In genomic region chrX:153884136-153885076, GRCh38 we compare ENCODE assay signal across 9 cellular contexts. TPM values are rescaled to one million over a fixed set of nuclear protein-coding genes. Genes with fewer than 3 reads are reported as not detected.
A peak's percentile ranks its signal among the peaks of the same experiment; 100 is the strongest.
DNase-seq lines count a peak whose midpoint lies in the region; ATAC-seq and TF ChIP-seq lines count a peak whose summit lies in the region.
"Had no signal": no experiment of that assay in that cellular context is flagged by ENCODE, and none has a peak within 500 bp of the region (broad histone marks: within the 10 kb centered on the region; RNA-seq: fewer than 3 reads in every experiment).

No MANE protein-coding gene starts in this region.

- H3K4me1 Mint-ChIP-seq in CD4-positive, alpha-beta T cell (ENCODE audit: low read depth), result no peaks in the 10 kb centered on the region

- no peaks in the 10 kb centered on the region for H3K36me3 Mint-ChIP-seq in CD4-positive, alpha-beta T cell (ENCODE audit: low read depth)

- in situ Hi-C loops in GM13977 (cut with MboI; ENCODE audit: low pct_unique_long_range_greater_than_20kb, low sequenced_read_pairs, unreplicated experiment), result no loop called here

- H3K9me3 Mint-ChIP-seq in CD4-positive, alpha-beta T cell, result no peaks in the 10 kb centered on the region

- CTCF ChIA-PET in CD4-positive, alpha-beta T cell (lab: Charles Lee), result no interaction called here
- CTCF ChIA-PET in RWPE1 (lab: Yijun Ruan, JAX), result interaction anchor here (0.6 to 1.5 kb wide), 5 partner anchors 38 to 125 kb away, joined by 3 to 6 read pairs (median 4); no protein-coding TSS in a partner anchor

- POLR2A ChIA-PET in CD4-positive, alpha-beta T cell (lab: Charles Lee), result no interaction called here
- POLR2A ChIA-PET in RWPE1 (lab: Yijun Ruan, JAX; ENCODE audit: low non-redundant PET), result no interaction called here

- intact Hi-C loops in CD4-positive, alpha-beta T cell (cut with DNase I, micrococcal nuclease), result loop anchor here in 1 of 2 experiments (10.0 kb wide), 1 partner anchor 120 kb away; the partner anchor contains the start of gene PLXNB3

- H3K9me3 ChIP-seq in CD4-positive, alpha-beta T cell (ENCODE audit: control insufficient read depth, low read length), result no peaks in the 10 kb centered on the region
- peaks cover 12% of the 10 kb centered on the region for H3K9me3 ChIP-seq in iPS-18c (ENCODE audit: control insufficient read depth, insufficient read depth, low read length)

- no peak for ATAC-seq in CD4-positive, alpha-beta T cell (ENCODE audit: poor library complexity)
- ATAC-seq in GM18867 (IDR thresholded peaks at IDR 0.05; ENCODE audit: unreplicated experiment) (no peak), HG03442 (IDR thresholded peaks at IDR 0.05; ENCODE audit: unreplicated experiment) (no peak), GM21367 (IDR thresholded peaks at IDR 0.05; ENCODE audit: unreplicated experiment) (no peak), GM21717 (IDR thresholded peaks at IDR 0.05; ENCODE audit: unreplicated experiment) (no peak)

- H3K4me3 Mint-ChIP-seq in CD4-positive, alpha-beta T cell, result peak overlapping the region; percentile 48

- no peak overlapping the region for H3K27ac ChIP-seq in CD4-positive, alpha-beta T cell (ENCODE audit: low read depth, low read length)
- peak overlapping the region; percentile 66 for H3K27ac ChIP-seq in RWPE1

- H3K27me3 Mint-ChIP-seq in CD4-positive, alpha-beta T cell, result peaks cover 10% of the 10 kb centered on the region

- peak overlapping the region; percentile 9; the same call in 1 of the 2 replicates for H3K4me3 ChIP-seq in iPS-18c (ENCODE audit: insufficient read depth, low read depth, low read length)

- DNase-seq in CD4-positive, alpha-beta T cell, result no peak
- DNase-seq in GM13977 (ENCODE audit: low spot score) (no peak), RWPE1 (ENCODE audit: low spot score) (peak; percentile 31)

- no peak for TF ChIP-seq CTCF in CD4-positive, alpha-beta T cell (IDR thresholded peaks at IDR 0.05)
- peak; percentile 21 for TF ChIP-seq CTCF in GM13977 (IDR thresholded peaks at IDR 0.05; ENCODE audit: extremely low read depth, insufficient read depth, missing control alignments)
- no peak; the same call in 1 of the 2 replicates for TF ChIP-seq CTCF in RWPE1 (conservative IDR thresholded peaks at IDR 0.05; ENCODE audit: low read depth)

- no peak overlapping the region for H3K27ac Mint-ChIP-seq in CD4-positive, alpha-beta T cell

- peaks cover 57% of the 10 kb centered on the region for H3K27me3 ChIP-seq in CD4-positive, alpha-beta T cell (ENCODE audit: control insufficient read depth, insufficient read depth, low read length)

RNA-seq across cellular contexts. Expression of gene L1CAM, which starts 1.6 kb away (rescaled TPM):
- 1 to 10 TPM in 1 of 2 experiments, under 1 TPM in 1; 0.89 to 1.2 TPM for total RNA-seq in CD4-positive, alpha-beta T cell

RNA-seq across cellular contexts. Expression of gene AVPR2, which starts 20.1 kb away (rescaled TPM):
- not detected for total RNA-seq in CD4-positive, alpha-beta T cell
- total RNA-seq: T-helper 2 cell treated with Interferon-gamma antibody and Interleukin-4, amounts not matched to agents 100 ng/mL and 5 ng/mL, for 36 hours had no signal

RNA-seq across cellular contexts. Expression of gene ARHGAP4, which starts 41.7 kb away (rescaled TPM):
- total RNA-seq in CD4-positive, alpha-beta T cell, result 100 to 1,000 TPM; 456 to 463 TPM

RNA-seq across cellular contexts. Expression of gene NAA10, which starts 50.4 kb away (rescaled TPM):
- 10 to 100 TPM; 41.5 to 42.0 TPM for total RNA-seq in CD4-positive, alpha-beta T cell

RNA-seq across cellular contexts. Expression of gene PDZD4, which starts 54.1 kb away (rescaled TPM):
- 10 to 100 TPM; 24.8 to 26.8 TPM for total RNA-seq in CD4-positive, alpha-beta T cell
